ENCODE assay signal across 26 cellular contexts in genomic region chr17:32795339-32795979, GRCh38.
A peak's percentile ranks its signal among the peaks of the same experiment; 100 is the strongest.
DNase-seq lines count a peak whose midpoint lies in the region; TF ChIP-seq lines count a peak whose summit lies in the region.
"Had no signal": no experiment of that assay in that cellular context is flagged by ENCODE, and none has a peak within 500 bp of the region (broad histone marks: within the 10 kb centered on the region; RNA-seq: fewer than 3 reads in every experiment).

No MANE protein-coding gene starts in this region.

- H4K8ac ChIP-seq in H9 (replicated peaks; ENCODE audit: insufficient read length, low read depth, low read length) = no peak overlapping the region

- H3K36me3 ChIP-seq in endodermal cell (ENCODE audit: control insufficient read depth, insufficient read depth, low read length) = no peaks in the 10 kb centered on the region
- H3K36me3 ChIP-seq: pancreas, SJCRH30, tibial artery had no signal

- no peak overlapping the region for H2AK5ac ChIP-seq in H9 (ENCODE audit: insufficient read length, low read length)

- H2BK5ac ChIP-seq in H9 (ENCODE audit: insufficient read length, low read length) = no peak overlapping the region

- H3K4me1 ChIP-seq in H9 (ENCODE audit: insufficient read depth, low read length) (no peaks in the 10 kb centered on the region; the same call in 1 of the 2 replicates), endodermal cell (ENCODE audit: control insufficient read depth, insufficient read depth, low read length) (no peaks in the 10 kb centered on the region)
- H3K4me1 ChIP-seq: SJCRH30 had no signal

- no peak overlapping the region for H3K9ac ChIP-seq in H9 (ENCODE audit: extremely low read depth, insufficient read length, low read length)
- H3K9ac ChIP-seq in endodermal cell (ENCODE audit: extremely low read depth, low read length, poor library complexity, severe bottlenecking) = no peak overlapping the region

- H4K20me1 ChIP-seq in H9 (ENCODE audit: control insufficient read depth, insufficient read depth, insufficient read length) = no peaks in the 10 kb centered on the region

- H3K23me2 ChIP-seq in H9 (ENCODE audit: insufficient read length, low read depth, low read length, poor library complexity, severe bottlenecking) = no peaks in the 10 kb centered on the region

- no peak overlapping the region for H2BK20ac ChIP-seq in H9 (ENCODE audit: low read depth, low read length, poor library complexity, severe bottlenecking)

- no peak overlapping the region for H3K56ac ChIP-seq in H9 (ENCODE audit: insufficient read length, low read depth, low read length)

- H3K14ac ChIP-seq in H9 (ENCODE audit: insufficient read depth, low read length) = no peak overlapping the region

- H2BK12ac ChIP-seq in H9 (ENCODE audit: insufficient read length, low read depth, low read length) = no peak overlapping the region

- H4K91ac ChIP-seq in H9 (ENCODE audit: insufficient read length, low read depth, low read length) = no peak overlapping the region

- no CpG with 5 or more reads among the region's 11 CpGs for WGBS in H9 (ENCODE audit: extremely low coverage, insufficient read length, low lambda C conversion rate)
- WGBS in endodermal cell (ENCODE audit: insufficient coverage in 1 of 2, insufficient read length in 1 of 2), 2 experiments = 93% methylated on average over 8 to 11 of the region's 11 CpGs

- H3K27me3 Mint-ChIP-seq in H9 (ENCODE audit: low read depth) (no peaks in the 10 kb centered on the region), endodermal cell (ENCODE audit: insufficient read depth) (no peaks in the 10 kb centered on the region)
- H3K27me3 Mint-ChIP-seq: B cell had no signal

- no peak overlapping the region for H3T11ph ChIP-seq in H9 (ENCODE audit: low read length)

- H3K9me3 ChIP-seq in H9 (ENCODE audit: control insufficient read depth, low read depth, low read length) (no peaks in the 10 kb centered on the region), endodermal cell (ENCODE audit: control insufficient read depth, low read length) (no peaks in the 10 kb centered on the region)
- H3K9me3 ChIP-seq: pancreas, SJCRH30, tibial artery had no signal

- H3K4me3 Mint-ChIP-seq in H9 = no peak overlapping the region
- H3K4me3 Mint-ChIP-seq in endodermal cell = no peak overlapping the region
- H3K4me3 Mint-ChIP-seq: activated CD8-positive, alpha-beta T cell treated with anti-CD3 and anti-CD28 coated beads, Interleukin-2, amount 10 ng/mL, durations not matched to agents 7 days and 5 days; activated naive CD8-positive, alpha-beta T cell; B cell; mesothelial cell of epicardium; nephron progenitor cell had no signal

- no peaks in the 10 kb centered on the region for H3K79me1 ChIP-seq in H9 (ENCODE audit: insufficient read depth, low read depth, low read length, poor library complexity, severe bottlenecking)

- no peaks in the 10 kb centered on the region for H3K9me3 Mint-ChIP-seq in H9
- no peaks in the 10 kb centered on the region for H3K9me3 Mint-ChIP-seq in endodermal cell
- H3K9me3 Mint-ChIP-seq: mesothelial cell of epicardium, nephron progenitor cell had no signal

- peak; percentile 52 for DNase-seq in H9
- DNase-seq in SK-MEL-5 (ENCODE audit: low read depth, low spot score) = peak; percentile 32
- peak; percentile 64 for DNase-seq in endodermal cell
- peak; percentile 34 for DNase-seq in mucosa of gallbladder (ENCODE audit: low spot score)
- no peak for DNase-seq in stimulated activated CD4-positive, alpha-beta T cell treated with anti-CD3 and anti-CD28 coated beads, Interleukin-4, amount 100 ng/mL, for 4 hours
- DNase-seq in GM13976 (ENCODE audit: low spot score) = no peak
- no peak for DNase-seq in activated CD4-positive, alpha-beta T cell treated with anti-CD3 and anti-CD28 coated beads for 48 hours
- DNase-seq in A172 (ENCODE audit: low spot score) = no peak
- DNase-seq: activated CD4-positive, alpha-beta T cell treated with anti-CD3 and anti-CD28 coated beads for 1 hour; activated CD8-positive, alpha-beta T cell treated with anti-CD3 and anti-CD28 coated beads, Interleukin-2, amount 10 ng/mL, durations not matched to agents 7 days and 5 days; central memory CD4-positive, alpha-beta T cell; HCEC 1CT; Kasumi-1; left ventricle myocardium superior; NCI-H1048; NCI-H2029; NCI-H524 treated with DMSO at 0.1 percent for 48 hours; nephron progenitor cell; SJCRH30; stimulated activated CD4-positive, alpha-beta T cell treated with anti-CD3 and anti-CD28 coated beads, Interleukin-2, amount 100 ng/mL, for 24 hours; T-helper 1 cell; tibial artery had no signal

- H3K79me2 ChIP-seq in H9 (ENCODE audit: insufficient read depth, low read length) = no peaks in the 10 kb centered on the region

- H3K4me1 Mint-ChIP-seq in H9 (peaks cover 4 to 7% of the 10 kb centered on the region in 2 experiments; a peak in 2 of 4 replicates), endodermal cell (peaks cover 9% of the 10 kb centered on the region)
- H3K4me1 Mint-ChIP-seq: B cell, nephron progenitor cell had no signal

- H3K27ac ChIP-seq in H9 (ENCODE audit: insufficient read length, low read depth, low read length) (no peak overlapping the region), endodermal cell (ENCODE audit: low read depth, low read length) (no peak overlapping the region)
- H3K27ac ChIP-seq: pancreas, SJCRH30, tibial artery had no signal

- TF ChIP-seq CTCF in H9 (conservative IDR thresholded peaks at IDR 0.05) (no peak), endodermal cell (conservative IDR thresholded peaks at IDR 0.05) (peak; percentile 31), GM13976 (IDR thresholded peaks at IDR 0.05; ENCODE audit: borderline replicate concordance, control extremely low read depth, extremely low read depth, insufficient read depth, missing control alignments) (no peak)

- H3K36me3 Mint-ChIP-seq in H9 (ENCODE audit: insufficient read depth in 1 of 3, low read depth in 3 of 3) (no peaks in the 10 kb centered on the region), endodermal cell (ENCODE audit: low read depth) (no peaks in the 10 kb centered on the region)
- H3K36me3 Mint-ChIP-seq: activated naive CD8-positive, alpha-beta T cell; mesothelial cell of epicardium had no signal

- no peak overlapping the region for H2BK120ac ChIP-seq in H9 (ENCODE audit: low read depth, low read length, poor library complexity, severe bottlenecking)

- H3K4me2 ChIP-seq in H9 (ENCODE audit: insufficient read depth, insufficient read length, low read length) = no peak overlapping the region

- H3K27ac Mint-ChIP-seq in H9 (peak overlapping the region in 1 of 3 experiments; percentile 7; a peak in 2 of 7 replicates), endodermal cell (no peak overlapping the region)
- H3K27ac Mint-ChIP-seq: activated CD8-positive, alpha-beta T cell treated with anti-CD3 and anti-CD28 coated beads, Interleukin-2, amount 10 ng/mL, durations not matched to agents 7 days and 5 days; activated naive CD8-positive, alpha-beta T cell; B cell; mesothelial cell of epicardium; nephron progenitor cell had no signal

- no peak overlapping the region for H2BK15ac ChIP-seq in H9 (ENCODE audit: low read depth, low read length)

- H3K4ac ChIP-seq in H9 (ENCODE audit: low read depth, low read length) = no peak overlapping the region

- H3K27me3 ChIP-seq in H9 (ENCODE audit: insufficient read depth, low read length) = no peaks in the 10 kb centered on the region
- H3K27me3 ChIP-seq in endodermal cell (ENCODE audit: control insufficient read depth, insufficient read depth, low read length, poor library complexity, severe bottlenecking) = no peaks in the 10 kb centered on the region
- H3K27me3 ChIP-seq: pancreas, tibial artery had no signal

- H3K4me3 ChIP-seq in endodermal cell (ENCODE audit: low read length) = no peak overlapping the region
- H3K4me3 ChIP-seq: pancreas, SJCRH30, tibial artery had no signal

- in situ Hi-C loops in SK-MEL-5 (cut with HindIII; ENCODE audit: low pct_unique_long_range_greater_than_20kb, low sequenced_read_pairs) (no loop called here), GM13976 (cut with MboI; ENCODE audit: low sequenced_read_pairs, unreplicated experiment) (no loop called here)

- H3K18ac ChIP-seq in H9 (ENCODE audit: insufficient read length, low read depth, low read length) = no peak overlapping the region

- H2AFZ ChIP-seq in H9 (ENCODE audit: low read length) = no peak overlapping the region

- H3K23ac ChIP-seq in H9 (ENCODE audit: insufficient read length, low read depth, low read length) = no peak overlapping the region

- H4K5ac ChIP-seq in H9 (ENCODE audit: insufficient read length, low read depth, low read length) = no peak overlapping the region

Comparison
In these comparisons a context has a peak if more than half of its experiments do, and no peak if none do; other contexts are left out.
1. DNase-seq: peak in H9 (single experiment), SK-MEL-5 (single experiment), endodermal cell (single experiment) and mucosa of gallbladder (single experiment); none in stimulated activated CD4-positive, alpha-beta T cell treated with anti-CD3 and anti-CD28 coated beads, Interleukin-4, amount 100 ng/mL, for 4 hours (0 of 2), GM13976 (single experiment), activated CD4-positive, alpha-beta T cell treated with anti-CD3 and anti-CD28 coated beads for 48 hours (single experiment) and A172 (single experiment).